8 cellular contexts compared by ENCODE assay signal in genomic region chr14:101628471-101628966, GRCh38.
DNase-seq lines count a peak whose midpoint lies in the region; ATAC-seq, FAIRE-seq and TF ChIP-seq lines count a peak whose summit lies in the region.

No MANE protein-coding gene starts in this region.

- intact Hi-C loops in activated B cell treated with CpG ODN at 0.5 μM for 24 hours (cut with micrococcal nuclease), result no loop called here

- no peak for FAIRE-seq in bronchial epithelial cell (lab: Jason Lieb, UNC)

- POLR2A ChIA-PET in activated B cell treated with CpG ODN at 0.5 μM for 24 hours (lab: Charles Lee), result no interaction called here

- DNase-seq in GM04504 (ENCODE audit: low read depth) (peak; percentile 21), NCI-H2107 (lab: John Stamatoyannopoulos, UW) (peak; percentile 61), activated B cell treated with CpG ODN at 0.5 μM for 24 hours (peak; percentile 71), bronchial epithelial cell (ENCODE audit: low read depth) (peak; percentile 26), kidney epithelial cell (ENCODE audit: low read depth) (peak; percentile 5)
- DNase-seq in stimulated activated CD4-positive, alpha-beta T cell treated with anti-CD3 and anti-CD28 coated beads, Interleukin-15, amount 100 ng/mL, for 48 hours (ENCODE audit: low read depth in 2 of 2), result peak; percentile 56 to 65

- H3K4me3 Mint-ChIP-seq in activated B cell treated with CpG ODN at 0.5 μM for 24 hours, result no peak overlapping the region

- peaks cover 14% of the 10 kb centered on the region for H3K27me3 Mint-ChIP-seq in activated B cell treated with CpG ODN at 0.5 μM for 24 hours

- H3K4me3 ChIP-seq in bronchial epithelial cell (ENCODE audit: low read depth, low read length), result no peak overlapping the region
- no peak overlapping the region for H3K4me3 ChIP-seq in kidney epithelial cell (ENCODE audit: low read depth, low read length)

- H3K36me3 Mint-ChIP-seq in activated B cell treated with CpG ODN at 0.5 μM for 24 hours (ENCODE audit: low read depth), result no peaks in the 10 kb centered on the region

- ATAC-seq in HG02642 (IDR thresholded peaks at IDR 0.05; ENCODE audit: poor library complexity, unreplicated experiment) (peak; percentile 87), activated B cell treated with CpG ODN at 0.5 μM for 24 hours (ENCODE audit: low read depth) (peak; percentile 91), HG02588 (IDR thresholded peaks at IDR 0.05; ENCODE audit: unreplicated experiment) (no peak)

- H3K36me3 ChIP-seq in bronchial epithelial cell (ENCODE audit: control insufficient read depth, insufficient read depth, low read length) (no peaks in the 10 kb centered on the region), kidney epithelial cell (ENCODE audit: control insufficient read depth, insufficient read depth, low read length) (no peaks in the 10 kb centered on the region)

- TF ChIP-seq CTCF in activated B cell treated with CpG ODN at 0.5 μM for 24 hours (IDR thresholded peaks at IDR 0.05) (peak; percentile 77), bronchial epithelial cell (IDR thresholded peaks at IDR 0.05; ENCODE audit: insufficient read depth, low read length, severe bottlenecking) (peak; percentile 96), kidney epithelial cell (IDR thresholded peaks at IDR 0.05; ENCODE audit: insufficient read depth, low read length, poor library complexity, severe bottlenecking) (peak; percentile 70)

- H3K9me3 Mint-ChIP-seq in activated B cell treated with CpG ODN at 0.5 μM for 24 hours, result no peaks in the 10 kb centered on the region

- no peak overlapping the region for H3K27ac Mint-ChIP-seq in activated B cell treated with CpG ODN at 0.5 μM for 24 hours

- H3K4me1 Mint-ChIP-seq in activated B cell treated with CpG ODN at 0.5 μM for 24 hours, result peaks cover 2% of the 10 kb centered on the region

- CTCF ChIA-PET in activated B cell treated with CpG ODN at 0.5 μM for 24 hours (lab: Charles Lee), result interaction anchor here (1.0 to 1.5 kb wide), 2 partner anchors 778 to 1245 kb away, joined by 3 to 6 read pairs; no protein-coding TSS in a partner anchor

- H3K27me3 ChIP-seq in bronchial epithelial cell (ENCODE audit: control insufficient read depth, insufficient read depth, low read length) (peaks cover 2% of the 10 kb centered on the region), kidney epithelial cell (ENCODE audit: control insufficient read depth, insufficient read depth, low read length) (peaks cover 15% of the 10 kb centered on the region)

Comparison
In these comparisons a context has a peak if more than half of its experiments do, and no peak if none do; other contexts are left out.
1. DNase-seq: peak in every context shown above with its lines; median percentile 71 in activated B cell treated with CpG ODN at 0.5 μM for 24 hours; 61 in NCI-H2107; 60 in stimulated activated CD4-positive, alpha-beta T cell treated with anti-CD3 and anti-CD28 coated beads, Interleukin-15, amount 100 ng/mL, for 48 hours; 26 in bronchial epithelial cell; 21 in GM04504; 5 in kidney epithelial cell.